Comparison of ENCODE assay signal across 12 cellular contexts in the genomic region with DNA sequence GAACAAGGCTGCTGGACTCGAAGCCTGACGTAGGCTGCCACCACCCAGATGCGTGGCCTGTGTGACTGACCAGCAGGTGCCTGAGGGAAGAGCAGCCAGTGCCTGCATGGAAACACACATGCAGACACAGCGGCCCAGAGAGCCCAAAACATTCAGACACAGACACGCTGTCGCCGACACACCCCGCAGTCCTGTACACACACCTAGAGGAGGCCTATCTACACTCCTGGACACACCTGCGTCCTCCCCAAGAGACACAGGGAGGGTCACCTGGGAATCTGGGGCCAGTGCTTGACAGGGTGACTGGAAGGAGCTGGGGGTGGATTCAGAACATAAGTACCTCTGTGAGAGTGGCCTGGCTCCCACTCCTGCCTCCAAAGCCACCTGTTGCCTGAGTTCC. TPM values are rescaled to one million over a fixed set of nuclear protein-coding genes. Genes with fewer than 3 reads are reported as not detected.
A peak's percentile ranks its signal among the peaks of the same experiment; 100 is the strongest.
DNase-seq lines count a peak whose midpoint lies in the region; ATAC-seq and TF ChIP-seq lines count a peak whose summit lies in the region.
"Had no signal": no experiment of that assay in that cellular context is flagged by ENCODE, and none has a peak within 500 bp of the region (broad histone marks: within the 10 kb centered on the region; RNA-seq: fewer than 3 reads in every experiment).

No MANE protein-coding gene starts in this region.

- TF ChIP-seq POLR2A in GM15510 (IDR thresholded peaks at IDR 0.05; ENCODE audit: borderline replicate concordance, extremely low read depth, insufficient read length) = peak; percentile 40

- no peaks in the 10 kb centered on the region for H3K27me3 Mint-ChIP-seq in activated naive CD8-positive, alpha-beta T cell
- peaks cover 0 to 14% (median 0%) of the 10 kb centered on the region in 5 donors for H3K27me3 Mint-ChIP-seq in naive thymus-derived CD4-positive, alpha-beta T cell

- H3K36me3 ChIP-seq in BLaER1 treated with 17β-estradiol and CSF1 and Interleukin-3, amounts not matched to agents 10 nM and 100 nM = peaks cover 12 to 25% (median 21%) of the 10 kb centered on the region in 11 experiments
- H3K36me3 ChIP-seq in naive thymus-derived CD4-positive, alpha-beta T cell (ENCODE audit: control insufficient read depth in 2 of 3, insufficient read depth in 3 of 3, low read length in 3 of 3) = peaks cover 12 to 25% (median 17%) of the 10 kb centered on the region in 3 experiments

- H3K9ac ChIP-seq in BLaER1 treated with 17β-estradiol and CSF1 and Interleukin-3, amounts not matched to agents 10 nM and 100 nM = peak overlapping the region; percentile 93 to 100 (median 98)

- no peak for DNase-seq in naive thymus-derived CD4-positive, alpha-beta T cell
- no peak for DNase-seq in LoVo (ENCODE audit: low spot score)
- no peak for DNase-seq in activated gamma-delta T cell (lab: John Stamatoyannopoulos, UW)
- DNase-seq: Kasumi-1; midbrain; NCI-H526; stimulated activated naive CD4-positive, alpha-beta T cell treated with Interleukin-2 at 50 U/mL for 16 hours had no signal

- POLR2A ChIA-PET in naive thymus-derived CD4-positive, alpha-beta T cell (lab: Charles Lee) = interaction anchor here (0.5 to 19.0 kb wide), 9 partner anchors 9 to 1740 kb away, joined by 3 to 792 read pairs (median 5); partner anchors contain the start of genes RNF43, SUPT4H1 and TSPOAP1

- no peaks in the 10 kb centered on the region for H3K9me3 Mint-ChIP-seq in activated naive CD8-positive, alpha-beta T cell (ENCODE audit: low read depth)
- peaks cover 0 to 7% (median 0%) of the 10 kb centered on the region in 11 donors for H3K9me3 Mint-ChIP-seq in naive thymus-derived CD4-positive, alpha-beta T cell

- H3K4me3 ChIP-seq in BLaER1 treated with 17β-estradiol and CSF1 and Interleukin-3, amounts not matched to agents 10 nM and 100 nM = peak overlapping the region; percentile 86 to 100 (median 99)
- peak overlapping the region; percentile 98 for H3K4me3 ChIP-seq in naive thymus-derived CD4-positive, alpha-beta T cell (ENCODE audit: low read length)

- H4K20me1 ChIP-seq in BLaER1 treated with 17β-estradiol and CSF1 and Interleukin-3, amounts not matched to agents 10 nM and 100 nM = peaks cover 26 to 27% (median 26%) of the 10 kb centered on the region in 11 experiments

- peak overlapping the region; percentile 99 for H3K4me3 Mint-ChIP-seq in activated naive CD8-positive, alpha-beta T cell
- peak overlapping the region; percentile 86 to 100 (median 97) for H3K4me3 Mint-ChIP-seq in naive thymus-derived CD4-positive, alpha-beta T cell

- H3K4me1 Mint-ChIP-seq in activated naive CD8-positive, alpha-beta T cell (ENCODE audit: low read depth) = peaks cover 42% of the 10 kb centered on the region
- peaks cover 27 to 63% (median 46%) of the 10 kb centered on the region in 7 donors for H3K4me1 Mint-ChIP-seq in naive thymus-derived CD4-positive, alpha-beta T cell

- CTCF ChIA-PET in naive thymus-derived CD4-positive, alpha-beta T cell (lab: Charles Lee) = interaction anchor here (0.6 to 4.8 kb wide), 5 partner anchors 9 to 770 kb away, joined by 3 to 59 read pairs (median 23); partner anchors contain the start of gene RNF43

- peaks cover 12% of the 10 kb centered on the region for H3K36me3 Mint-ChIP-seq in activated naive CD8-positive, alpha-beta T cell
- peaks cover 13 to 55% (median 16%) of the 10 kb centered on the region in 5 donors for H3K36me3 Mint-ChIP-seq in naive thymus-derived CD4-positive, alpha-beta T cell

- H3K9me3 ChIP-seq in BLaER1 treated with 17β-estradiol and CSF1 and Interleukin-3, amounts not matched to agents 10 nM and 100 nM (replicated peaks in 1 of 11) = peaks cover 0 to 11% (median 7%) of the 10 kb centered on the region in 11 experiments; a peak in 10 of 22 replicates
- no peaks in the 10 kb centered on the region for H3K9me3 ChIP-seq in naive thymus-derived CD4-positive, alpha-beta T cell (ENCODE audit: control insufficient read depth in 2 of 3, low read length in 3 of 3)

- intact Hi-C loops in naive thymus-derived CD4-positive, alpha-beta T cell (cut with micrococcal nuclease) = loop anchor here (5.0 to 10.0 kb wide), 10 partner anchors 78 to 1737 kb away; partner anchors contain the start of genes CLTC (in 2 of the 2), DYNLL2 (in 1 of the 2), PRR11 (in 1 of the 2) and SKA2 (in 1 of the 2)

- ATAC-seq in naive thymus-derived CD4-positive, alpha-beta T cell = no peak
- ATAC-seq in HG02981 (IDR thresholded peaks at IDR 0.05; ENCODE audit: unreplicated experiment) = no peak
- no peak for ATAC-seq in HG03159 (IDR thresholded peaks at IDR 0.05; ENCODE audit: unreplicated experiment)

- peak overlapping the region; percentile 98 for H3K27ac Mint-ChIP-seq in activated naive CD8-positive, alpha-beta T cell
- H3K27ac Mint-ChIP-seq in naive thymus-derived CD4-positive, alpha-beta T cell = peak overlapping the region; percentile 89 to 100 (median 95)

- H3K27me3 ChIP-seq in BLaER1 treated with 17β-estradiol and CSF1 and Interleukin-3, amounts not matched to agents 10 nM and 100 nM = no peaks in the 10 kb centered on the region
- no peaks in the 10 kb centered on the region for H3K27me3 ChIP-seq in naive thymus-derived CD4-positive, alpha-beta T cell (ENCODE audit: control insufficient read depth in 2 of 2, insufficient read depth in 2 of 2, low read length in 2 of 2)

- H3K27ac ChIP-seq in BLaER1 treated with 17β-estradiol and CSF1 and Interleukin-3, amounts not matched to agents 10 nM and 100 nM = peak overlapping the region; percentile 94 to 100 (median 99)
- peak overlapping the region; percentile 98 for H3K27ac ChIP-seq in naive thymus-derived CD4-positive, alpha-beta T cell (ENCODE audit: low read depth, low read length)

- H3K4me2 ChIP-seq in BLaER1 treated with 17β-estradiol and CSF1 and Interleukin-3, amounts not matched to agents 10 nM and 100 nM = peak overlapping the region; percentile 95 to 100 (median 98)

- H3K4me1 ChIP-seq in BLaER1 treated with 17β-estradiol and CSF1 and Interleukin-3, amounts not matched to agents 10 nM and 100 nM = peaks cover 51 to 70% (median 61%) of the 10 kb centered on the region in 10 experiments
- H3K4me1 ChIP-seq in naive thymus-derived CD4-positive, alpha-beta T cell (ENCODE audit: control insufficient read depth in 2 of 2, insufficient read depth in 2 of 2, low read length in 2 of 2) = peaks cover 28 to 46% of the 10 kb centered on the region in 2 donors

RNA-seq across cellular contexts. Expression of gene TSPOAP1, which starts 6.1 kb away (rescaled TPM):
- total RNA-seq in naive thymus-derived CD4-positive, alpha-beta T cell = 10 to 100 TPM; 11.2 to 62.5 (median 20.5) TPM
- 1 to 10 TPM in 1 of 2 donors, under 1 TPM in 1; 0.20 to 1.5 TPM for polyA plus RNA-seq in naive thymus-derived CD4-positive, alpha-beta T cell

RNA-seq across cellular contexts. Expression of gene SUPT4H1, which starts 17.3 kb away (rescaled TPM):
- 10 to 100 TPM; 36.0 to 75.6 (median 62.3) TPM for total RNA-seq in naive thymus-derived CD4-positive, alpha-beta T cell
- polyA plus RNA-seq in naive thymus-derived CD4-positive, alpha-beta T cell = 10 to 100 TPM; 69.4 to 91.7 TPM

RNA-seq across cellular contexts. Expression of gene MPO, which starts 53.9 kb away (rescaled TPM):
- total RNA-seq in naive thymus-derived CD4-positive, alpha-beta T cell = 1 to 10 TPM in 1 of 5 experiments, under 1 TPM in 1, not detected in 3; 0.32 to 7.3 TPM
- not detected for polyA plus RNA-seq in naive thymus-derived CD4-positive, alpha-beta T cell
